Comparison of ENCODE assay signal across 18 cellular contexts in genomic region chr19:5914946-5915781, GRCh38. TPM values are rescaled to one million over a fixed set of nuclear protein-coding genes. Genes with fewer than 3 reads are reported as not detected.
DNase-seq lines count a peak whose midpoint lies in the region; ATAC-seq, FAIRE-seq and TF ChIP-seq lines count a peak whose summit lies in the region.
"Had no signal": no experiment of that assay in that cellular context is flagged by ENCODE, and none has a peak within 500 bp of the region (broad histone marks: within the 10 kb centered on the region; RNA-seq: fewer than 3 reads in every experiment).

No MANE protein-coding gene starts in this region.

- H3K4me3 Mint-ChIP-seq in stimulated activated naive CD8-positive, alpha-beta T cell treated with anti-CD3 and anti-CD28 coated beads, Interleukin-15, amount 100 ng/mL, for 72 hours: no peak overlapping the region
- no peak overlapping the region for H3K4me3 Mint-ChIP-seq in mesothelial cell of epicardium
- H3K4me3 Mint-ChIP-seq: activated CD4-positive, alpha-beta memory T cell treated with anti-CD3 and anti-CD28 coated beads for 36 hours; CD14-positive monocyte; nephron had no signal

- no peaks in the 10 kb centered on the region for H3K9me3 Mint-ChIP-seq in stimulated activated naive CD8-positive, alpha-beta T cell treated with anti-CD3 and anti-CD28 coated beads, Interleukin-15, amount 100 ng/mL, for 72 hours
- no peaks in the 10 kb centered on the region for H3K9me3 Mint-ChIP-seq in mesothelial cell of epicardium
- H3K9me3 Mint-ChIP-seq: activated CD4-positive, alpha-beta memory T cell treated with anti-CD3 and anti-CD28 coated beads for 36 hours; CD14-positive monocyte; nephron had no signal

- intact Hi-C loops in right cardiac atrium (cut with DNase I): loop anchor here in 1 of 4 donors (5.0 kb wide), 1 partner anchor 37 kb away; no protein-coding TSS in a partner anchor
- intact Hi-C loops in pancreas (cut with DNase I): no loop called here

- H3K4me3 ChIP-seq in right cardiac atrium (ENCODE audit: low read length): no peak overlapping the region
- H3K4me3 ChIP-seq in pancreas: peak overlapping the region in 2 of 4 donors; percentile 6 to 23
- H3K4me3 ChIP-seq: right lobe of liver had no signal

- peak; percentile 23 for ATAC-seq in stimulated activated naive CD8-positive, alpha-beta T cell treated with anti-CD3 and anti-CD28 coated beads, Interleukin-15, amount 100 ng/mL, for 72 hours
- no peak for ATAC-seq in stimulated activated naive CD8-positive, alpha-beta T cell treated with anti-CD3 and anti-CD28 coated beads, Interleukin-15, Interleukin-2, amounts not matched to agents 100 U/mL and 50 U/mL, for 24 hours
- peak; percentile 34 to 56 for ATAC-seq in right cardiac atrium
- ATAC-seq in pancreas: peak; percentile 27 to 67 (median 52)

- H3K4me1 Mint-ChIP-seq in stimulated activated naive CD8-positive, alpha-beta T cell treated with anti-CD3 and anti-CD28 coated beads, Interleukin-15, amount 100 ng/mL, for 72 hours: no peaks in the 10 kb centered on the region
- peaks cover 17% of the 10 kb centered on the region for H3K4me1 Mint-ChIP-seq in mesothelial cell of epicardium
- H3K4me1 Mint-ChIP-seq: CD14-positive monocyte, nephron had no signal

- no peaks in the 10 kb centered on the region for H3K27me3 ChIP-seq in right cardiac atrium (ENCODE audit: control insufficient read depth, insufficient read depth)
- no peaks in the 10 kb centered on the region for H3K27me3 ChIP-seq in pancreas
- H3K27me3 ChIP-seq: right lobe of liver had no signal

- peaks cover 0 to 32% (median 24%) of the 10 kb centered on the region in 3 donors for H3K36me3 ChIP-seq in pancreas

- TF ChIP-seq CTCF in pancreas (IDR thresholded peaks at IDR 0.05) (no peak), mesothelial cell of epicardium (IDR thresholded peaks at IDR 0.05; ENCODE audit: unreplicated experiment) (no peak)

- WGBS in right cardiac atrium: 80% methylated on average over 42 of the region's 42 CpGs
- 63 to 72% methylated on average over 42 of the region's 42 CpGs for WGBS in pancreas, 2 donors

- no peak for FAIRE-seq in pancreas (lab: Jason Lieb, UNC)

- H3K9me3 ChIP-seq in right cardiac atrium (ENCODE audit: control insufficient read depth, low read length): no peaks in the 10 kb centered on the region
- H3K9me3 ChIP-seq in pancreas: no peaks in the 10 kb centered on the region
- H3K9me3 ChIP-seq: right lobe of liver, SK-N-SH had no signal

- DNase-seq in stimulated activated naive CD8-positive, alpha-beta T cell treated with anti-CD3 and anti-CD28 coated beads, Interleukin-15, amount 100 ng/mL, for 72 hours: no peak
- DNase-seq in stimulated activated naive CD8-positive, alpha-beta T cell treated with anti-CD3 and anti-CD28 coated beads, Interleukin-15, Interleukin-2, amounts not matched to agents 100 U/mL and 50 U/mL, for 24 hours: no peak
- DNase-seq in right cardiac atrium: peak in 2 of 3 donors; percentile 68 to 69
- peak in 4 of 6 donors; percentile 39 to 88 (median 58) for DNase-seq in pancreas
- no peak for DNase-seq in mesothelial cell of epicardium (ENCODE audit: low spot score in 2 of 2, unreplicated experiment in 2 of 2)
- DNase-seq in NCI-H187 treated with DMSO at 0.1 percent for 48 hours (lab: John Stamatoyannopoulos, UW): no peak
- DNase-seq in stimulated activated CD4-positive, alpha-beta T cell treated with anti-CD3 and anti-CD28 coated beads, Interleukin-2, amount 100 ng/mL, for 48 hours: no peak
- DNase-seq in NCI-H446 (lab: John Stamatoyannopoulos, UW): no peak
- DNase-seq: activated CD4-positive, alpha-beta memory T cell treated with anti-CD3 and anti-CD28 coated beads for 36 hours; DMS79 treated with DMSO at 0.1 percent for 48 hours; NCI-H1417 treated with DMSO at 0.1 percent for 48 hours; NCI-H345; right lobe of liver; SK-N-SH; stimulated activated naive CD4-positive, alpha-beta T cell had no signal

- peaks cover 3% of the 10 kb centered on the region for H3K36me3 Mint-ChIP-seq in mesothelial cell of epicardium

- peak overlapping the region; percentile 8 for H3K27ac ChIP-seq in right cardiac atrium (ENCODE audit: low read length)
- H3K27ac ChIP-seq in pancreas: peak overlapping the region; percentile 52 to 77 (median 67)
- H3K27ac ChIP-seq: right lobe of liver had no signal

- peak overlapping the region in 1 of 2 donors; percentile 85 for H3K27ac Mint-ChIP-seq in stimulated activated naive CD8-positive, alpha-beta T cell treated with anti-CD3 and anti-CD28 coated beads, Interleukin-15, amount 100 ng/mL, for 72 hours
- no peak overlapping the region for H3K27ac Mint-ChIP-seq in mesothelial cell of epicardium
- H3K27ac Mint-ChIP-seq: activated CD4-positive, alpha-beta memory T cell treated with anti-CD3 and anti-CD28 coated beads for 36 hours; CD14-positive monocyte had no signal

- H3K4me1 ChIP-seq in right cardiac atrium (ENCODE audit: control insufficient read depth, insufficient read depth, low read length) (peaks cover 5% of the 10 kb centered on the region), pancreas (no peaks in the 10 kb centered on the region)

- no peaks in the 10 kb centered on the region for H3K27me3 Mint-ChIP-seq in stimulated activated naive CD8-positive, alpha-beta T cell treated with anti-CD3 and anti-CD28 coated beads, Interleukin-15, amount 100 ng/mL, for 72 hours
- no peaks in the 10 kb centered on the region for H3K27me3 Mint-ChIP-seq in mesothelial cell of epicardium (ENCODE audit: low read depth)
- H3K27me3 Mint-ChIP-seq: activated CD4-positive, alpha-beta memory T cell treated with anti-CD3 and anti-CD28 coated beads for 36 hours had no signal

RNA-seq across cellular contexts. Expression of gene CAPS, which starts 1.1 kb away (rescaled TPM):
- total RNA-seq in right cardiac atrium (10 to 100 TPM in 2 of 4 donors, 1 to 10 TPM in 2; 8.9 to 14.2 (median 9.9) TPM), pancreas (10 to 100 TPM; 10.5 to 23.2 (median 14.0) TPM), mesothelial cell of epicardium (16.2 to 17.2 TPM (median 16.7 TPM) in 3 replicates)
- polyA plus RNA-seq in right cardiac atrium (7.1 TPM), pancreas (10 to 100 TPM; 62.9 to 77.2 TPM)

RNA-seq across cellular contexts. Expression of gene VMAC, which starts 10.5 kb away (rescaled TPM):
- total RNA-seq in right cardiac atrium (1 to 10 TPM; 1.9 to 5.8 (median 3.8) TPM), pancreas (1 to 10 TPM; 2.9 to 5.6 (median 4.6) TPM), mesothelial cell of epicardium (11.0 to 12.3 TPM (median 11.0 TPM) in 3 replicates)
- polyA plus RNA-seq in right cardiac atrium (3.6 TPM), pancreas (10 to 100 TPM in 1 of 2 donors, 1 to 10 TPM in 1; 4.0 to 10.1 TPM)

RNA-seq across cellular contexts. Expression of gene NDUFA11, which starts 11.6 kb away (rescaled TPM):
- total RNA-seq in right cardiac atrium: 100 to 1,000 TPM; 515 to 756 (median 624) TPM
- 1,214 TPM for polyA plus RNA-seq in right cardiac atrium
- 100 to 1,000 TPM in 1 of 6 donors, 10 to 100 TPM in 5; 58.0 to 104 (median 82.0) TPM for total RNA-seq in pancreas
- polyA plus RNA-seq in pancreas: 100 to 1,000 TPM; 161 to 209 TPM
- 229 to 235 TPM (median 233 TPM) in 3 replicates for total RNA-seq in mesothelial cell of epicardium

RNA-seq across cellular contexts. Expression of gene FUT5, which starts 44.8 kb away (rescaled TPM):
- not detected for total RNA-seq in right cardiac atrium
- polyA plus RNA-seq in right cardiac atrium: not detected
- total RNA-seq in pancreas: not detected
- polyA plus RNA-seq in pancreas: not detected
- 0.47 to 0.79 TPM (median 0.73 TPM) in 3 replicates for total RNA-seq in mesothelial cell of epicardium
- total RNA-seq: A172 had no signal
- polyA plus RNA-seq: CD14-positive monocyte, SK-N-SH had no signal

Comparison
In these comparisons a context has a peak if more than half of its experiments do, and no peak if none do; other contexts are left out.
1. DNase-seq: peak in right cardiac atrium (2 of 3) and pancreas (4 of 6); none in stimulated activated naive CD8-positive, alpha-beta T cell treated with anti-CD3 and anti-CD28 coated beads, Interleukin-15, amount 100 ng/mL, for 72 hours (0 of 2), stimulated activated naive CD8-positive, alpha-beta T cell treated with anti-CD3 and anti-CD28 coated beads, Interleukin-15, Interleukin-2, amounts not matched to agents 100 U/mL and 50 U/mL, for 24 hours (single experiment), mesothelial cell of epicardium (0 of 2), NCI-H187 treated with DMSO at 0.1 percent for 48 hours (single experiment), stimulated activated CD4-positive, alpha-beta T cell treated with anti-CD3 and anti-CD28 coated beads, Interleukin-2, amount 100 ng/mL, for 48 hours (0 of 2) and NCI-H446 (0 of 2).